In the genomic region with DNA sequence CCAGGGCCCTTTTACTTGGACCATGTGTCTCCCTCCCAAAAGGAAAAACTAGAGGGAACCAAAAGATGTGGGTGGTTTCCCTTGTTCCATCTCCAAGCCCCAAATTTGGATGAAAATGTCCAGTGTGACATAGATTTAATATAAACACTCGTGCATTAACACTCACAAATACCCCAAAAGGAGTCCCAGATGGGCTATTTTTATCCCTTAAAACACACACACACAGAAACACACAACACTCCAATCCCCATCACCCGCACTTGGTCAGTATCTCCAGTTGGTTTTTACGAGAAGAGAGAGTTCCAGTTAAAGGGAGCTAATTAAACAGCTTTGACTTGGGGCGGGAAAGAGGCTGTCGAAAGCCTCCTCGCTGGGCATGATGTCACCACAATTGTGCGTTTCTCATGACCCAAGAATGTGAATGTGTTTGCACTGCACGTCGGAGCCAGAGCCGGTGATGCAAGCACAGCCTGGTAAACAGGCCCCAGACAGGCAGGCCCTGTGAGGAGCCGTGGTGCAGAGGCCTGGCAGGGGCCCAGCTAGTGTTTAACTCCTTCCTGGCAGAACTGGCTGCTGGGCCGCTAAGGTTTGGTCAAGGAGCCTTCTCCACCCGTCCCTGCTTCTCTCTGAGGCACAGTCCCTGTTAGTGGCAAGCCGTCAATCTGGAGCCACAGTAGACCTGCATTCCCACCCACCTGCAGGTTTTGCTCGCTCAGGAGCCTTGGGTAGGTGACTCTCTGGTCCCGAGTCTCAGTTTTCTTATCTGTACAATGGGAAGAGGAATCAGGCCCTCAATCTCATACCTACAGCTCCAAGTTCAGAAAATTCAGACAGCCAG, we compare ENCODE assay signal across 8 cellular contexts. TPM values are rescaled to one million over a fixed set of nuclear protein-coding genes. Genes with fewer than 3 reads are reported as not detected.
A peak's percentile ranks its signal among the peaks of the same experiment; 100 is the strongest.
DNase-seq lines count a peak whose midpoint lies in the region; ATAC-seq and TF ChIP-seq lines count a peak whose summit lies in the region.

No MANE protein-coding gene starts in this region.

- ATAC-seq in HG02763 (IDR thresholded peaks at IDR 0.05; ENCODE audit: unreplicated experiment) (no peak), HG03520 (IDR thresholded peaks at IDR 0.05; ENCODE audit: unreplicated experiment) (no peak)

- no peaks in the 10 kb centered on the region for H3K27me3 ChIP-seq in kidney epithelial cell (ENCODE audit: control insufficient read depth, insufficient read depth, low read length)

- peaks cover 9% of the 10 kb centered on the region for H3K4me1 Mint-ChIP-seq in MCF 10A (ENCODE audit: insufficient read depth, unreplicated experiment)
- no peaks in the 10 kb centered on the region for H3K4me1 Mint-ChIP-seq in activated T-helper 2 cell treated with anti-CD3 and anti-CD28 coated beads, Interferon-gamma antibody, Interleukin-2, Interleukin-4, amounts not matched to agents 10 μg/mL and 5 μg/mL and 100 μg/mL, durations not matched to agents 14 hours and 24 hours and 36 hours (ENCODE audit: low read depth)

- no peaks in the 10 kb centered on the region for H3K9me3 Mint-ChIP-seq in MCF 10A (ENCODE audit: unreplicated experiment)
- H3K9me3 Mint-ChIP-seq in activated T-helper 2 cell treated with anti-CD3 and anti-CD28 coated beads, Interferon-gamma antibody, Interleukin-2, Interleukin-4, amounts not matched to agents 10 μg/mL and 5 μg/mL and 100 μg/mL, durations not matched to agents 14 hours and 24 hours and 36 hours: no peaks in the 10 kb centered on the region

- POLR2A ChIA-PET in AG04449 (lab: Yijun Ruan, JAX) (interaction anchor here (1.0 kb wide), 1 partner anchor 27 kb away, joined by 3 read pairs; no protein-coding TSS in a partner anchor), MCF 10A (lab: Yijun Ruan, JAX) (interaction anchor here (0.5 to 4.0 kb wide), 11 partner anchors 9 to 114 kb away, joined by 3 to 31 read pairs (median 7); partner anchors contain the start of genes MORC2, SMTN and TUG1)

- no peak overlapping the region for H3K4me3 ChIP-seq in AG04449 (ENCODE audit: low read depth, low read length)
- no peak overlapping the region for H3K4me3 ChIP-seq in kidney epithelial cell (ENCODE audit: low read depth, low read length)

- no peak overlapping the region for H3K4me3 Mint-ChIP-seq in MCF 10A (ENCODE audit: unreplicated experiment)
- no peak overlapping the region for H3K4me3 Mint-ChIP-seq in activated T-helper 2 cell treated with anti-CD3 and anti-CD28 coated beads, Interferon-gamma antibody, Interleukin-2, Interleukin-4, amounts not matched to agents 10 μg/mL and 5 μg/mL and 100 μg/mL, durations not matched to agents 14 hours and 24 hours and 36 hours (ENCODE audit: low read depth)

- peak overlapping the region; percentile 84 for H3K27ac Mint-ChIP-seq in MCF 10A (ENCODE audit: low read depth, unreplicated experiment)
- H3K27ac Mint-ChIP-seq in activated T-helper 2 cell treated with anti-CD3 and anti-CD28 coated beads, Interferon-gamma antibody, Interleukin-2, Interleukin-4, amounts not matched to agents 10 μg/mL and 5 μg/mL and 100 μg/mL, durations not matched to agents 14 hours and 24 hours and 36 hours: no peak overlapping the region

- intact Hi-C loops in MCF 10A (cut with micrococcal nuclease): no loop called here
- intact Hi-C loops in activated T-helper 2 cell treated with anti-CD3 and anti-CD28 coated beads, Interferon-gamma antibody, Interleukin-2, Interleukin-4, amounts not matched to agents 10 μg/mL and 5 μg/mL and 100 μg/mL, durations not matched to agents 14 hours and 24 hours and 36 hours (cut with micrococcal nuclease): no loop called here

- no peaks in the 10 kb centered on the region for H3K36me3 ChIP-seq in kidney epithelial cell (ENCODE audit: control insufficient read depth, insufficient read depth, low read length)

- CTCF ChIA-PET in AG04449 (lab: Yijun Ruan, JAX): interaction anchor here (0.6 to 1.0 kb wide), 3 partner anchors 9 to 30 kb away, joined by 3 read pairs; no protein-coding TSS in a partner anchor
- CTCF ChIA-PET in MCF 10A (lab: Yijun Ruan, JAX): interaction anchor here (1.0 to 1.2 kb wide), 2 partner anchors 18 to 29 kb away, joined by 4 to 7 read pairs; no protein-coding TSS in a partner anchor

- TF ChIP-seq CTCF in AG04449 (IDR thresholded peaks at IDR 0.05; ENCODE audit: insufficient read depth, low read length, missing control alignments) (no peak), MCF 10A (IDR thresholded peaks at IDR 0.05; ENCODE audit: unreplicated experiment) (no peak), kidney epithelial cell (IDR thresholded peaks at IDR 0.05; ENCODE audit: insufficient read depth, low read length, poor library complexity, severe bottlenecking) (no peak)

- H3K27me3 Mint-ChIP-seq in MCF 10A (ENCODE audit: insufficient read depth, unreplicated experiment): no peaks in the 10 kb centered on the region
- no peaks in the 10 kb centered on the region for H3K27me3 Mint-ChIP-seq in activated T-helper 2 cell treated with anti-CD3 and anti-CD28 coated beads, Interferon-gamma antibody, Interleukin-2, Interleukin-4, amounts not matched to agents 10 μg/mL and 5 μg/mL and 100 μg/mL, durations not matched to agents 14 hours and 24 hours and 36 hours (ENCODE audit: low read depth)

- TSS peak; percentile 79 for BruUV-seq in MCF 10A (replicated peaks; lab: Mats Ljungman, UMichigan)

- H3K36me3 Mint-ChIP-seq in MCF 10A (ENCODE audit: insufficient read depth, unreplicated experiment): no peaks in the 10 kb centered on the region
- H3K36me3 Mint-ChIP-seq in activated T-helper 2 cell treated with anti-CD3 and anti-CD28 coated beads, Interferon-gamma antibody, Interleukin-2, Interleukin-4, amounts not matched to agents 10 μg/mL and 5 μg/mL and 100 μg/mL, durations not matched to agents 14 hours and 24 hours and 36 hours (ENCODE audit: low read depth): no peaks in the 10 kb centered on the region

- peak; percentile 91 for DNase-seq in AG04449 (ENCODE audit: low read depth, low spot score)
- DNase-seq in LHCN-M2 (ENCODE audit: low read depth): peak; percentile 90
- peak; percentile 97 for DNase-seq in MCF 10A (ENCODE audit: unreplicated experiment)
- peak; percentile 88 for DNase-seq in kidney epithelial cell (ENCODE audit: low read depth)
- peak; percentile 83 for DNase-seq in smooth muscle cell of the brain vasculature (ENCODE audit: low read depth, low spot score)
- DNase-seq in activated T-helper 2 cell treated with anti-CD3 and anti-CD28 coated beads, Interferon-gamma antibody, Interleukin-2, Interleukin-4, amounts not matched to agents 10 μg/mL and 5 μg/mL and 100 μg/mL, durations not matched to agents 14 hours and 24 hours and 36 hours (ENCODE audit: low spot score): no peak

RNA-seq across cellular contexts. Expression of gene SMTN, which starts 25.6 kb away (rescaled TPM):
- total RNA-seq in LHCN-M2 (2014; rRNA removed) (170 and 280 TPM in 2 replicates), MCF 10A (2022) (69.5 and 80.2 TPM in 2 replicates), kidney epithelial cell (51.7 and 55.4 TPM in 2 replicates)
- polyA plus RNA-seq in LHCN-M2 (2012): 83.0 TPM
- total RNA-seq in activated T-helper 2 cell treated with anti-CD3 and anti-CD28 coated beads, Interferon-gamma antibody, Interleukin-2, Interleukin-4, amounts not matched to agents 10 μg/mL and 5 μg/mL and 100 μg/mL, durations not matched to agents 14 hours and 24 hours and 36 hours: 27.0 and 28.9 TPM in 2 replicates

RNA-seq across cellular contexts. Expression of gene SELENOM, which starts 51.8 kb away (rescaled TPM):
- 61.4 and 87.7 TPM in 2 replicates for total RNA-seq in LHCN-M2 (2014; rRNA removed)
- 121 TPM for polyA plus RNA-seq in LHCN-M2 (2012)
- total RNA-seq in MCF 10A (2022): 44.9 and 88.7 TPM in 2 replicates
- total RNA-seq in kidney epithelial cell: 55.2 and 60.4 TPM in 2 replicates
- 7.9 and 9.4 TPM in 2 replicates for total RNA-seq in activated T-helper 2 cell treated with anti-CD3 and anti-CD28 coated beads, Interferon-gamma antibody, Interleukin-2, Interleukin-4, amounts not matched to agents 10 μg/mL and 5 μg/mL and 100 μg/mL, durations not matched to agents 14 hours and 24 hours and 36 hours
